In genomic region chr20:53691811-53692192, GRCh38 we compare ENCODE assay signal across 1 cellular context.
TF ChIP-seq lines count a peak whose summit lies in the region.

No MANE protein-coding gene starts in this region.

TF ChIP-seq in HCT116, 20 proteins besides CTCF, POLR2A, EP300 and RAD21 (continued from another document):
- no peak for TF ChIP-seq REST (IDR thresholded peaks at IDR 0.05; ENCODE audit: low read depth)
- no peak for TF ChIP-seq MAX (IDR thresholded peaks at IDR 0.05)
- TF ChIP-seq EZH2phosphoT487 (IDR thresholded peaks at IDR 0.05; ENCODE audit: borderline replicate concordance) = no peak
- no peak for TF ChIP-seq SRF (IDR thresholded peaks at IDR 0.05; ENCODE audit: low read depth)
- TF ChIP-seq ZFX (IDR thresholded peaks at IDR 0.05) = no peak
- TF ChIP-seq POLR2AphosphoS5 (IDR thresholded peaks at IDR 0.05; ENCODE audit: low read depth, low read length) = no peak
- TF ChIP-seq CBX3 (IDR thresholded peaks at IDR 0.05; ENCODE audit: low read depth) = no peak
- no peak for TF ChIP-seq ZBTB33 (IDR thresholded peaks at IDR 0.05; ENCODE audit: extremely low read depth, insufficient replicate concordance, low read length)
- TF ChIP-seq EZH2 (IDR thresholded peaks at IDR 0.05) = no peak
- TF ChIP-seq ZNF274 (IDR thresholded peaks at IDR 0.05; ENCODE audit: low read depth, low read length) = no peak
- TF ChIP-seq EGR1 (IDR thresholded peaks at IDR 0.05; ENCODE audit: low read depth) = no peak
- no peak for TF ChIP-seq CEBPB (IDR thresholded peaks at IDR 0.05; ENCODE audit: low read depth)
- no peak for TF ChIP-seq TCF7L2 (IDR thresholded peaks at IDR 0.05; ENCODE audit: borderline replicate concordance, extremely low read depth, insufficient read depth, insufficient read length)
